Comparison of ENCODE assay signal across 8 cellular contexts in the genomic region with DNA sequence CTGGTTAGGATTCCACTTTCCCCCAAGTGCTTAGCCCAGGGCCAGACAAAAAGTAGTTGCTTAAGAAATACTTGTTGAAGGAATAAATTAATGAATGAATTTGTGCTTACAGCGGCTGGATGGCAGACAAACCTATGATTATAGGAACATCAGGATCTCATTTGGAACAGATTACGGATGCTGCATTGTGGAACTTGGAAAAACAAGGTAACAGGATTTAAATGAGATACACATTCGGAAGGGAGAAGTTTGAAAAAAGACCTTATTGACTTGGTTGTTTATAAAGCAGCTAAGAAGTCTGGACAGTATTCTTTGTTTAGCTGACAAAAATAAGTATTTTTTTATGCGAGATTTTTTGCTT. TPM values are rescaled to one million over a fixed set of nuclear protein-coding genes. Genes with fewer than 3 reads are reported as not detected.
A peak's percentile ranks its signal among the peaks of the same experiment; 100 is the strongest.
DNase-seq lines count a peak whose midpoint lies in the region; ATAC-seq, FAIRE-seq and TF ChIP-seq lines count a peak whose summit lies in the region.

No MANE protein-coding gene starts in this region.

- TF ChIP-seq POLR2A in Peyer's patch (IDR thresholded peaks at IDR 0.05) (no peak), esophagus squamous epithelium (IDR thresholded peaks at IDR 0.05) (no peak)

- 12 to 14% methylated on average over 4 of the region's 4 CpGs for WGBS in esophagus squamous epithelium, 2 donors

- TF ChIP-seq CTCF in Peyer's patch (IDR thresholded peaks at IDR 0.05) (no peak), esophagus squamous epithelium (IDR thresholded peaks at IDR 0.05) (no peak), progenitor cell of endocrine pancreas (IDR thresholded peaks at IDR 0.05; ENCODE audit: unreplicated experiment) (no peak)

- peaks cover 0 to 37% (median 0%) of the 10 kb centered on the region in 3 donors for H3K36me3 ChIP-seq in Peyer's patch
- peaks cover 0 to 41% (median 0%) of the 10 kb centered on the region in 3 donors for H3K36me3 ChIP-seq in esophagus squamous epithelium

- H3K27ac ChIP-seq in Peyer's patch: peak overlapping the region; percentile 83 to 93 (median 87)
- H3K27ac ChIP-seq in esophagus squamous epithelium: peak overlapping the region; percentile 82 to 93 (median 88)

- FAIRE-seq in G401.6 (lab: Jason Lieb, UNC): peak; percentile 19

- H3K4me3 Mint-ChIP-seq in progenitor cell of endocrine pancreas (ENCODE audit: low read depth): peak overlapping the region; percentile 88

- H3K27ac Mint-ChIP-seq in progenitor cell of endocrine pancreas: peak overlapping the region; percentile 97

- H3K4me3 ChIP-seq in Peyer's patch (peak overlapping the region; percentile 67 to 76 (median 71)), esophagus squamous epithelium (peak overlapping the region; percentile 60 to 94 (median 74))

- peaks cover 0 to 12% (median 2%) of the 10 kb centered on the region in 4 donors for H3K4me1 ChIP-seq in Peyer's patch
- peaks cover 0 to 31% (median 0%) of the 10 kb centered on the region in 3 donors for H3K4me1 ChIP-seq in esophagus squamous epithelium

- intact Hi-C loops in esophagus squamous epithelium (cut with DNase I): no loop called here

- peaks cover 6% of the 10 kb centered on the region for H3K36me3 Mint-ChIP-seq in progenitor cell of endocrine pancreas (ENCODE audit: insufficient read depth)

- H3K27me3 ChIP-seq in Peyer's patch: no peaks in the 10 kb centered on the region
- H3K27me3 ChIP-seq in esophagus squamous epithelium: no peaks in the 10 kb centered on the region

- no peaks in the 10 kb centered on the region for H3K9me3 Mint-ChIP-seq in progenitor cell of endocrine pancreas (ENCODE audit: low read depth)

- H3K27me3 Mint-ChIP-seq in progenitor cell of endocrine pancreas: peaks cover 3% of the 10 kb centered on the region

- DNase-seq in Peyer's patch: no peak
- DNase-seq in esophagus squamous epithelium (lab: John Stamatoyannopoulos, UW): no peak
- no peak for DNase-seq in progenitor cell of endocrine pancreas (ENCODE audit: low spot score, unreplicated experiment)
- no peak for DNase-seq in stimulated activated CD4-positive, alpha-beta T cell treated with anti-CD3 and anti-CD28 coated beads, Interleukin-2, amount 100 ng/mL, for 24 hours
- DNase-seq in activated CD4-positive, CD25-positive, alpha-beta regulatory T cell treated with anti-CD3 and anti-CD28 coated beads, Interleukin-2, amount 50 U/mL, for 72 hours: no peak
- DNase-seq in stimulated activated naive CD4-positive, alpha-beta T cell treated with Interleukin-2 at 50 U/mL for 16 hours (lab: John Stamatoyannopoulos, UW): no peak

- ATAC-seq in GM19023 (IDR thresholded peaks at IDR 0.05; ENCODE audit: unreplicated experiment): no peak

- no peaks in the 10 kb centered on the region for H3K9me3 ChIP-seq in Peyer's patch
- no peaks in the 10 kb centered on the region for H3K9me3 ChIP-seq in esophagus squamous epithelium

- H3K4me1 Mint-ChIP-seq in progenitor cell of endocrine pancreas (ENCODE audit: low read depth): peaks cover 10% of the 10 kb centered on the region

RNA-seq across cellular contexts. Expression of a gene that starts 0.6 kb away (rescaled TPM):
- total RNA-seq in Peyer's patch: 10 to 100 TPM in 3 of 4 donors, 1 to 10 TPM in 1; 9.5 to 69.3 (median 17.9) TPM
- total RNA-seq in esophagus squamous epithelium: 10 to 100 TPM in 3 of 4 donors, 1 to 10 TPM in 1; 9.3 to 27.7 (median 23.9) TPM
- 33.6 and 35.9 TPM in 2 replicates for total RNA-seq in progenitor cell of endocrine pancreas

RNA-seq across cellular contexts. Expression of a gene that starts 22.0 kb away (rescaled TPM):
- total RNA-seq in Peyer's patch: 10 to 100 TPM in 1 of 4 donors, 1 to 10 TPM in 3; 3.4 to 22.3 (median 7.2) TPM
- total RNA-seq in esophagus squamous epithelium: 10 to 100 TPM; 11.6 to 43.5 (median 22.6) TPM
- total RNA-seq in progenitor cell of endocrine pancreas: 24.6 and 27.3 TPM in 2 replicates

RNA-seq across cellular contexts. Expression of a gene that starts 36.7 kb away (rescaled TPM):
- total RNA-seq in Peyer's patch (not detected), esophagus squamous epithelium (under 1 TPM in 1 of 4 donors, not detected in 3; 0.38 TPM), progenitor cell of endocrine pancreas (not detected in 2 replicates)
